10 cellular contexts compared by ENCODE assay signal in the genomic region with DNA sequence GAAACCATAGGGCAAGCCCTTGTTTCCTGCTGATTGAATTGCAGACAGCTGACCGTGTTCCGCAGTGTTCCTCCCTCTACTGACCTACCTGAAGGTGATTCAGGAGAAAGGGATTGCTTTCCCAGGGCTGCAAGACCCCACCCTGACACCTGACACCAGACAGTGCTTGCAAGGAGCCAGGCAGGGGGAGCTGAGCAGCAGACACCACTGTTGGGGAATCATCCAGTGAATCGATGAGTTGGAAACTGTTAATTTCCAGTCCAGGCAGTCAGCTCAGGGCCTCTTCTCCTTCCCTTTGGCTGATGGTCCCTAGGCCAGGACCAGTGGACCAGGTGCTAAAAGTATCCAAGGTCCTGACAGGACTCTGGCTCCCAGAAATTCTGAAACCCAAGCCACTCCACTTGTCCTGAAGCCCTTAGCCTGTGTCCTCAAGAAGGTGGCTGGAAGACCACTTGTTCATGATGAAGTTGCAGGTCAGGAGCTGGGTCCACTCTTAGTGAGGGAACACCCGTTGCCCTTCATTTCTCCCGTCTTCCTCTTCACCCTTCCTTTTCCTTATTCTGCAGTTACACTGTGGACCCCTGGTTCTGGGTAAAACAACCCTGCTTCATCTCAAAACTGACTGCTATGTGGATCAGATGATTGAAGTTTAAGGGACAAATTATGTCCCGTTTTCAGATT. TPM values are rescaled to one million over a fixed set of nuclear protein-coding genes. Genes with fewer than 3 reads are reported as not detected.
A peak's percentile ranks its signal among the peaks of the same experiment; 100 is the strongest.
DNase-seq lines count a peak whose midpoint lies in the region; ATAC-seq and TF ChIP-seq lines count a peak whose summit lies in the region.
"Had no signal": no experiment of that assay in that cellular context is flagged by ENCODE, and none has a peak within 500 bp of the region (broad histone marks: within the 10 kb centered on the region; RNA-seq: fewer than 3 reads in every experiment).

No MANE protein-coding gene starts in this region.

- H3K36me3 Mint-ChIP-seq in CD4-positive, CD25-positive, alpha-beta regulatory T cell = peaks cover 33% of the 10 kb centered on the region

- in situ Hi-C loops in astrocyte of the spinal cord (cut with HindIII; ENCODE audit: low sequenced_read_pairs) = no loop called here

- ATAC-seq in CD4-positive, CD25-positive, alpha-beta regulatory T cell (ENCODE audit: low read depth in 2 of 2) = no peak
- ATAC-seq in HCT116 (no peak), GM21528 (IDR thresholded peaks at IDR 0.05; ENCODE audit: low FRiP score, unreplicated experiment) (no peak), HG02759 (IDR thresholded peaks at IDR 0.05; ENCODE audit: unreplicated experiment) (no peak)

- RAD21 ChIA-PET in HCT116 (lab: Charles Lee; ENCODE audit: low non-redundant PET in 1 of 2, low total read pairs in 2 of 2, uncharacterized antibody in 2 of 2, unreplicated experiment in 2 of 2) = interaction anchor here in 1 of 2 experiments (1.1 kb wide), 1 partner anchor 70 kb away, joined by 4 read pairs; no protein-coding TSS in a partner anchor

- no peak for TF ChIP-seq POLR2A in HCT116 (IDR thresholded peaks at IDR 0.05; ENCODE audit: borderline replicate concordance, extremely low read depth, insufficient read depth, insufficient read length)

- H3K4me1 ChIP-seq in CD4-positive, CD25-positive, alpha-beta regulatory T cell (ENCODE audit: control insufficient read depth, insufficient read depth, low read length, poor library complexity, severe bottlenecking) = peaks cover 33% of the 10 kb centered on the region
- peaks cover 11 to 42% of the 10 kb centered on the region in 2 experiments for H3K4me1 ChIP-seq in HCT116 (ENCODE audit: control insufficient read depth in 1 of 2, insufficient read depth in 2 of 2, low read length in 2 of 2)
- H3K4me1 ChIP-seq in muscle layer of colon (ENCODE audit: insufficient read depth, low read length) = peaks cover 28% of the 10 kb centered on the region

- H3K27me3 Mint-ChIP-seq in CD4-positive, CD25-positive, alpha-beta regulatory T cell = peaks cover 6% of the 10 kb centered on the region

- H4K20me1 ChIP-seq in HCT116 (ENCODE audit: insufficient read depth) = peaks cover 31% of the 10 kb centered on the region

- CTCF ChIA-PET in HCT116 (lab: Charles Lee) = interaction anchor here (1.0 to 3.7 kb wide), 6 partner anchors 10 to 225 kb away, joined by 4 to 23 read pairs (median 4); a partner anchor contains a TSS

- H3K9ac ChIP-seq in HCT116 (ENCODE audit: low read length) = no peak overlapping the region
- H3K9ac ChIP-seq in muscle layer of colon (ENCODE audit: low read length) = no peak overlapping the region

- peak overlapping the region in 1 of 3 donors; percentile 93 for H3K27ac Mint-ChIP-seq in CD4-positive, CD25-positive, alpha-beta regulatory T cell

- H3K79me2 ChIP-seq in HCT116 (ENCODE audit: insufficient read depth, low read length) = peaks cover 27% of the 10 kb centered on the region

- no peaks in the 10 kb centered on the region for H3K27me3 ChIP-seq in CD4-positive, CD25-positive, alpha-beta regulatory T cell (ENCODE audit: control insufficient read depth, insufficient read depth, low read length)
- H3K27me3 ChIP-seq in HCT116 (ENCODE audit: insufficient read depth, low read length) (no peaks in the 10 kb centered on the region), muscle layer of colon (ENCODE audit: control insufficient read depth in 1 of 2, insufficient read depth in 2 of 2, low read length in 2 of 2) (no peaks in the 10 kb centered on the region)

- peak overlapping the region in 3 of 4 donors; percentile 81 to 96 (median 83) for H3K4me3 Mint-ChIP-seq in CD4-positive, CD25-positive, alpha-beta regulatory T cell

- intact Hi-C loops in HCT116 (cut with micrococcal nuclease) = loop anchor here (5.0 kb wide), 1 partner anchor 102 kb away; a partner anchor contains a TSS

- no peak overlapping the region for H2AFZ ChIP-seq in HCT116 (ENCODE audit: low read depth, low read length, poor library complexity, severe bottlenecking)

- H3K36me3 ChIP-seq in CD4-positive, CD25-positive, alpha-beta regulatory T cell (ENCODE audit: control insufficient read depth, insufficient read depth, low read length) = peaks cover 29% of the 10 kb centered on the region
- H3K36me3 ChIP-seq in HCT116 (ENCODE audit: control insufficient read depth in 1 of 2, insufficient read depth in 2 of 2, low read length in 2 of 2) (peaks cover 16 to 33% of the 10 kb centered on the region in 2 experiments), muscle layer of colon (ENCODE audit: insufficient read depth, low read length) (peaks cover 45% of the 10 kb centered on the region)

- TF ChIP-seq CTCF in HCT116 (IDR thresholded peaks at IDR 0.05 in 2 of 3, conservative IDR thresholded peaks at IDR 0.05 in 1 of 3; ENCODE audit: borderline replicate concordance in 1 of 3, insufficient read depth in 1 of 3, low read depth in 2 of 3, low read length in 2 of 3) (no peak), astrocyte of the spinal cord (IDR thresholded peaks at IDR 0.05; ENCODE audit: low read depth, low read length) (no peak)

- peak in 1 of 3 donors; percentile 34 for DNase-seq in CD4-positive, CD25-positive, alpha-beta regulatory T cell
- DNase-seq in HCT116 (ENCODE audit: low read depth, low spot score) (no peak), astrocyte of the spinal cord (ENCODE audit: low read depth, low spot score) (peak; percentile 34), medulla oblongata (ENCODE audit: extremely low spot score) (no peak), A172 (ENCODE audit: low spot score) (no peak)
- DNase-seq: foreskin melanocyte, T1000 had no signal

- H3K9me2 ChIP-seq in HCT116 (ENCODE audit: insufficient read depth) = no peaks in the 10 kb centered on the region

- peaks cover 0 to 3% (median 2%) of the 10 kb centered on the region in 7 donors for H3K9me3 Mint-ChIP-seq in CD4-positive, CD25-positive, alpha-beta regulatory T cell

- BruUV-seq in HCT116 (replicated peaks; lab: Mats Ljungman, UMichigan) = no TSS peak

- 0 out of 2 replicates have a peak, but pooled peaks have one; percentile 9 for TF ChIP-seq RAD21 in HCT116 (IDR thresholded peaks at IDR 0.05; ENCODE audit: low read depth)

- H3K4me2 ChIP-seq in HCT116 (ENCODE audit: low read length) = peak overlapping the region; percentile 24; the same call in 1 of the 2 replicates

- no peak overlapping the region for H3K27ac ChIP-seq in CD4-positive, CD25-positive, alpha-beta regulatory T cell (ENCODE audit: insufficient read depth, low read length, poor library complexity, severe bottlenecking)
- H3K27ac ChIP-seq in HCT116 (ENCODE audit: low read depth, low read length) (peak overlapping the region; percentile 12; the same call in 1 of the 2 replicates), muscle layer of colon (ENCODE audit: low read depth, low read length) (peak overlapping the region; percentile 32)

- H3K4me3 ChIP-seq in CD4-positive, CD25-positive, alpha-beta regulatory T cell (ENCODE audit: low read depth, low read length) = no peak overlapping the region
- H3K4me3 ChIP-seq in HCT116 (replicated peaks in 1 of 2; ENCODE audit: low read depth in 1 of 2, low read length in 2 of 2) (no peak overlapping the region), astrocyte of the spinal cord (ENCODE audit: low read depth, low read length) (no peak overlapping the region), muscle layer of colon (ENCODE audit: low read depth in 1 of 2, low read length in 2 of 2) (no peak overlapping the region)

- peaks cover 19 to 43% (median 31%) of the 10 kb centered on the region in 4 donors for H3K4me1 Mint-ChIP-seq in CD4-positive, CD25-positive, alpha-beta regulatory T cell

- H3K9me3 ChIP-seq in CD4-positive, CD25-positive, alpha-beta regulatory T cell (ENCODE audit: control insufficient read depth in 2 of 2, low read length in 2 of 2) = no peaks in the 10 kb centered on the region
- no peaks in the 10 kb centered on the region for H3K9me3 ChIP-seq in HCT116 (ENCODE audit: control insufficient read depth in 1 of 2, insufficient read depth in 1 of 2, low read depth in 1 of 2, low read length in 2 of 2)
- H3K9me3 ChIP-seq in muscle layer of colon (ENCODE audit: low read length) = no peaks in the 10 kb centered on the region

- POLR2A ChIA-PET in HCT116 (lab: Charles Lee) = interaction anchor here (0.9 to 5.1 kb wide), 11 partner anchors 9 to 101 kb away, joined by 3 to 83 read pairs (median 5); a partner anchor contains a TSS

TF ChIP-seq in HCT116, 20 proteins besides CTCF, POLR2A, EP300 and RAD21 (continues in another document):
- no peak for TF ChIP-seq TCF7L2 (IDR thresholded peaks at IDR 0.05; ENCODE audit: borderline replicate concordance, extremely low read depth, insufficient read depth, insufficient read length)
- no peak for TF ChIP-seq CBX3 (IDR thresholded peaks at IDR 0.05; ENCODE audit: low read depth)
- no peak for TF ChIP-seq EZH2phosphoT487 (IDR thresholded peaks at IDR 0.05; ENCODE audit: borderline replicate concordance)
- no peak for TF ChIP-seq ELF1 (IDR thresholded peaks at IDR 0.05; ENCODE audit: borderline replicate concordance, low read depth)

RNA-seq across cellular contexts. Expression of a gene that starts 9.5 kb away (rescaled TPM):
- total RNA-seq in CD4-positive, CD25-positive, alpha-beta regulatory T cell = 33.9 TPM
- polyA plus RNA-seq in CD4-positive, CD25-positive, alpha-beta regulatory T cell = 10 to 100 TPM; 15.3 to 24.5 (median 23.0) TPM
- 40.6 TPM for total RNA-seq in HCT116 (2021; ENCODE audit: unreplicated experiment)
- 25.7 and 28.3 TPM in 2 replicates for polyA plus RNA-seq in HCT116 (2012)
- 52.7 and 64.4 TPM in 2 replicates for total RNA-seq in A172 (2014; rRNA removed; shearing (Covaris generic))

RNA-seq across cellular contexts. Expression of a gene that starts 10.1 kb away (rescaled TPM):
- 9.1 TPM for total RNA-seq in CD4-positive, CD25-positive, alpha-beta regulatory T cell
- 10 to 100 TPM; 18.7 to 24.3 (median 21.9) TPM for polyA plus RNA-seq in CD4-positive, CD25-positive, alpha-beta regulatory T cell
- total RNA-seq in HCT116 (2021; ENCODE audit: unreplicated experiment) = 57.8 TPM
- 64.9 and 68.3 TPM in 2 replicates for polyA plus RNA-seq in HCT116 (2012)
- 72.7 and 87.5 TPM in 2 replicates for total RNA-seq in A172 (2014; rRNA removed; shearing (Covaris generic))

RNA-seq across cellular contexts. Expression of a gene that starts 53.9 kb away (rescaled TPM):
- not detected for total RNA-seq in CD4-positive, CD25-positive, alpha-beta regulatory T cell
- under 1 TPM in 3 of 4 donors, not detected in 1; 0.28 to 0.60 (median 0.56) TPM for polyA plus RNA-seq in CD4-positive, CD25-positive, alpha-beta regulatory T cell
- 568 TPM for total RNA-seq in HCT116 (2021; ENCODE audit: unreplicated experiment)
- polyA plus RNA-seq in HCT116 (2012) = 727 and 809 TPM in 2 replicates
- 15.0 and 15.2 TPM in 2 replicates for total RNA-seq in A172 (2014; rRNA removed; shearing (Covaris generic))

Comparison
In these comparisons a context has a peak if more than half of its experiments do, and no peak if none do; other contexts are left out.
1. RNA of a gene that starts 53.9 kb away (total RNA-seq): 568 TPM in HCT116 (single experiment); 15.0 to 15.2 TPM in A172 and not detected in CD4-positive, CD25-positive, alpha-beta regulatory T cell (single experiment); every median in the first group is over 10 times any median in the second.